1 cellular context compared by ENCODE assay signal in genomic region chr4:8160572-8160971, GRCh38.
TF ChIP-seq lines count a peak whose summit lies in the region.

No MANE protein-coding gene starts in this region.

TF ChIP-seq in HepG2, 621 proteins besides CTCF, POLR2A, EP300 and RAD21:
- peak; percentile 89 for TF ChIP-seq MIER2 (CRISPR knock-in tag; IDR thresholded peaks at IDR 0.05)
- no peak for TF ChIP-seq ZNF784 (CRISPR knock-in tag; IDR thresholded peaks at IDR 0.05; ENCODE audit: borderline replicate concordance)
- TF ChIP-seq, protein P1, sequence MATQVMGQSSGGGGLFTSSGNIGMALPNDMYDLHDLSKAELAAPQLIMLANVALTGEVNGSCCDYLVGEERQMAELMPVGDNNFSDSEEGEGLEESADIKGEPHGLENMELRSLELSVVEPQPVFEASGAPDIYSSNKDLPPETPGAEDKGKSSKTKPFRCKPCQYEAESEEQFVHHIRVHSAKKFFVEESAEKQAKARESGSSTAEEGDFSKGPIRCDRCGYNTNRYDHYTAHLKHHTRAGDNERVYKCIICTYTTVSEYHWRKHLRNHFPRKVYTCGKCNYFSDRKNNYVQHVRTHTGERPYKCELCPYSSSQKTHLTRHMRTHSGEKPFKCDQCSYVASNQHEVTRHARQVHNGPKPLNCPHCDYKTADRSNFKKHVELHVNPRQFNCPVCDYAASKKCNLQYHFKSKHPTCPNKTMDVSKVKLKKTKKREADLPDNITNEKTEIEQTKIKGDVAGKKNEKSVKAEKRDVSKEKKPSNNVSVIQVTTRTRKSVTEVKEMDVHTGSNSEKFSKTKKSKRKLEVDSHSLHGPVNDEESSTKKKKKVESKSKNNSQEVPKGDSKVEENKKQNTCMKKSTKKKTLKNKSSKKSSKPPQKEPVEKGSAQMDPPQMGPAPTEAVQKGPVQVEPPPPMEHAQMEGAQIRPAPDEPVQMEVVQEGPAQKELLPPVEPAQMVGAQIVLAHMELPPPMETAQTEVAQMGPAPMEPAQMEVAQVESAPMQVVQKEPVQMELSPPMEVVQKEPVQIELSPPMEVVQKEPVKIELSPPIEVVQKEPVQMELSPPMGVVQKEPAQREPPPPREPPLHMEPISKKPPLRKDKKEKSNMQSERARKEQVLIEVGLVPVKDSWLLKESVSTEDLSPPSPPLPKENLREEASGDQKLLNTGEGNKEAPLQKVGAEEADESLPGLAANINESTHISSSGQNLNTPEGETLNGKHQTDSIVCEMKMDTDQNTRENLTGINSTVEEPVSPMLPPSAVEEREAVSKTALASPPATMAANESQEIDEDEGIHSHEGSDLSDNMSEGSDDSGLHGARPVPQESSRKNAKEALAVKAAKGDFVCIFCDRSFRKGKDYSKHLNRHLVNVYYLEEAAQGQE (IDR thresholded peaks at IDR 0.05; ENCODE audit: borderline replicate concordance in 1 of 2, low read depth in 1 of 2, low read length in 2 of 2) = peak; percentile 57 to 92
